6 cellular contexts compared by ENCODE assay signal in the genomic region with DNA sequence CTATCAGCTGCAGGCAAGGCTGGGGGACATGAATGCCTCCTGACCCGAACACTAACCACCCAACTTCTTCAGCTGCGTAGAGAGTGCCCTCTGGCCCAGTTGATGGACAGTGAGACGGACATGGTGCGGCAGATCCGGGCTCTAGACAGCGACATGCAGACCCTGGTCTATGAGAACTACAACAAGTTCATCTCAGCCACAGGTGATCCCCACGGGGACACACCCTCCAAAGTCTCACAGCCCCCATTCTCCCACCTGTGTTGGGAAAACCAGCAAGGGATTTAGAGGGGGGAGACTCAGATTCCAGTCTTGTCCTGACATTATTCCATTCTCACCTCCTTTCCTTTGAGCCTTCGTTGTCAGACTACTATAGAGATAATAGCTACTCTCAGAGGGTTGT. TPM values are rescaled to one million over a fixed set of nuclear protein-coding genes. Genes with fewer than 3 reads are reported as not detected.
DNase-seq lines count a peak whose midpoint lies in the region; ATAC-seq and TF ChIP-seq lines count a peak whose summit lies in the region.

No MANE protein-coding gene starts in this region.

- CTCF ChIA-PET in MCF 10A (lab: Yijun Ruan, JAX) = interaction anchor here (0.6 to 9.2 kb wide), 7 partner anchors 15 to 865 kb away, joined by 3 to 94 read pairs (median 3); a partner anchor contains a TSS

- peaks cover 3% of the 10 kb centered on the region for H3K36me3 Mint-ChIP-seq in MCF 10A (ENCODE audit: insufficient read depth, unreplicated experiment)
- H3K36me3 Mint-ChIP-seq in neural crest cell (ENCODE audit: low read depth) = no peaks in the 10 kb centered on the region

- H3K9me3 Mint-ChIP-seq in MCF 10A (ENCODE audit: unreplicated experiment) (no peaks in the 10 kb centered on the region), neural crest cell (no peaks in the 10 kb centered on the region)

- H3K4me3 ChIP-seq in H7 (ENCODE audit: insufficient read depth, low read depth, low read length) = peak overlapping the region; percentile 65; the same call in 1 of the 2 replicates

- peak overlapping the region; percentile 89 for H3K27ac Mint-ChIP-seq in MCF 10A (ENCODE audit: low read depth, unreplicated experiment)
- no peak overlapping the region for H3K27ac Mint-ChIP-seq in neural crest cell (ENCODE audit: unreplicated experiment)

- BruUV-seq in MCF 10A (replicated peaks; lab: Mats Ljungman, UMichigan) = TSS peak; percentile 54

- POLR2A ChIA-PET in MCF 10A (lab: Yijun Ruan, JAX) = interaction anchor here (0.6 to 5.0 kb wide), 26 partner anchors 11 to 325 kb away, joined by 3 to 63 read pairs (median 5); a partner anchor contains a TSS

- H3K4me1 Mint-ChIP-seq in MCF 10A (ENCODE audit: insufficient read depth, unreplicated experiment) (peaks cover 10% of the 10 kb centered on the region), neural crest cell (peaks cover 4% of the 10 kb centered on the region)

- no peaks in the 10 kb centered on the region for H3K27me3 ChIP-seq in H7 (ENCODE audit: control insufficient read depth, insufficient read depth, low read length)

- intact Hi-C loops in MCF 10A (cut with micrococcal nuclease) = no loop called here

- no peaks in the 10 kb centered on the region; the same call in none of the 2 replicates for H3K36me3 ChIP-seq in H7 (replicated peaks; ENCODE audit: control insufficient read depth, insufficient read depth, low read length)

- peak overlapping the region; percentile 80 for H3K4me3 Mint-ChIP-seq in MCF 10A (ENCODE audit: unreplicated experiment)
- peak overlapping the region; percentile 97 for H3K4me3 Mint-ChIP-seq in neural crest cell

- DNase-seq in H7 (no peak), MCF 10A (ENCODE audit: unreplicated experiment) (no peak), neural crest cell (ENCODE audit: low read depth, low spot score) (no peak)

- H3K27me3 Mint-ChIP-seq in MCF 10A (ENCODE audit: insufficient read depth, unreplicated experiment) = no peaks in the 10 kb centered on the region
- H3K27me3 Mint-ChIP-seq in neural crest cell (ENCODE audit: low read depth) = no peaks in the 10 kb centered on the region

- ATAC-seq in GM18861 (IDR thresholded peaks at IDR 0.05; ENCODE audit: unreplicated experiment) = no peak
- no peak for ATAC-seq in HG02981 (IDR thresholded peaks at IDR 0.05; ENCODE audit: unreplicated experiment)
- ATAC-seq in GM19023 (IDR thresholded peaks at IDR 0.05; ENCODE audit: unreplicated experiment) = no peak

- no peak for TF ChIP-seq CTCF in MCF 10A (IDR thresholded peaks at IDR 0.05; ENCODE audit: unreplicated experiment)
- no peak for TF ChIP-seq CTCF in neural crest cell (conservative IDR thresholded peaks at IDR 0.05)

RNA-seq across cellular contexts. Expression of a gene that starts 0.9 kb away (rescaled TPM):
- total RNA-seq in H7 (2014; rRNA removed; shearing (Covaris generic)) = 162 and 186 TPM in 2 replicates
- 56.1 and 77.0 TPM in 2 replicates for total RNA-seq in MCF 10A (2022)
- total RNA-seq in neural crest cell = 76.5 and 94.3 TPM in 2 replicates

RNA-seq across cellular contexts. Expression of a gene that starts 12.9 kb away (rescaled TPM):
- total RNA-seq in H7 (2014; rRNA removed; shearing (Covaris generic)) = 53.8 and 55.3 TPM in 2 replicates
- 50.8 and 52.3 TPM in 2 replicates for total RNA-seq in MCF 10A (2022)
- total RNA-seq in neural crest cell = 33.2 and 35.7 TPM in 2 replicates

RNA-seq across cellular contexts. Expression of a gene that starts 13.1 kb away (rescaled TPM):
- total RNA-seq in H7 (2014; rRNA removed; shearing (Covaris generic)) = 83.8 and 88.7 TPM in 2 replicates
- 9.5 and 17.3 TPM in 2 replicates for total RNA-seq in MCF 10A (2022)
- total RNA-seq in neural crest cell = 83.1 and 84.8 TPM in 2 replicates

RNA-seq across cellular contexts. Expression of a gene that starts 14.7 kb away (rescaled TPM):
- total RNA-seq in H7 (2014; rRNA removed; shearing (Covaris generic)) = 31.9 and 45.2 TPM in 2 replicates
- total RNA-seq in MCF 10A (2022) (8.5 and 14.0 TPM in 2 replicates), neural crest cell (102 and 104 TPM in 2 replicates)

RNA-seq across cellular contexts. Expression of a gene that starts 20.6 kb away (rescaled TPM):
- 14.1 and 22.5 TPM in 2 replicates for total RNA-seq in H7 (2014; rRNA removed; shearing (Covaris generic))
- total RNA-seq in MCF 10A (2022) = 22.0 and 23.6 TPM in 2 replicates
- 8.0 and 8.3 TPM in 2 replicates for total RNA-seq in neural crest cell
